Comparison of ENCODE assay signal across 13 cellular contexts in genomic region chr7:130772456-130772855, GRCh38. TPM values are rescaled to one million over a fixed set of nuclear protein-coding genes. Genes with fewer than 3 reads are reported as not detected.
"Had no signal": no experiment of that assay in that cellular context is flagged by ENCODE, and none has a peak within 500 bp of the region (broad histone marks: within the 10 kb centered on the region; RNA-seq: fewer than 3 reads in every experiment).

No MANE protein-coding gene starts in this region.

RNA-seq across cellular contexts. Expression of gene KLF14, which starts 38.4 kb away (rescaled TPM):
- total RNA-seq: activated B cell treated with CpG ODN at 0.5 μM for 24 hours; activated CD4-positive, alpha-beta memory T cell treated with anti-CD3 and anti-CD28 coated beads for 36 hours; activated CD4-positive, alpha-beta memory T cell treated with anti-CD3 and anti-CD28 coated beads, Interleukin-2, amount 10 ng/mL, durations not matched to agents 7 days and 5 days; activated CD4-positive, alpha-beta T cell treated with anti-CD3 and anti-CD28 coated beads for 36 hours; activated CD4-positive, alpha-beta T cell treated with anti-CD3 and anti-CD28 coated beads, Interleukin-2, amount 10 ng/mL, durations not matched to agents 24 days and 14 days; activated CD4-positive, alpha-beta T cell treated with anti-CD3 and anti-CD28 coated beads, Interleukin-2, amount 10 ng/mL, durations not matched to agents 7 days and 5 days; activated CD8-positive, alpha-beta memory T cell treated with anti-CD3 and anti-CD28 coated beads for 36 hours; activated CD8-positive, alpha-beta memory T cell treated with anti-CD3 and anti-CD28 coated beads, Interleukin-2, amount 10 ng/mL, durations not matched to agents 7 days and 5 days; activated CD8-positive, alpha-beta T cell treated with anti-CD3 and anti-CD28 coated beads for 36 hours; activated CD8-positive, alpha-beta T cell treated with anti-CD3 and anti-CD28 coated beads, Interleukin-2, amount 10 ng/mL, durations not matched to agents 7 days and 5 days; T-helper 17 cell; T-helper 2 cell treated with Interferon-gamma antibody and Interleukin-4, amounts not matched to agents 100 ng/mL and 5 ng/mL, for 36 hours; WTC11 had no signal
